1 cellular context compared by ENCODE assay signal in the genomic region with DNA sequence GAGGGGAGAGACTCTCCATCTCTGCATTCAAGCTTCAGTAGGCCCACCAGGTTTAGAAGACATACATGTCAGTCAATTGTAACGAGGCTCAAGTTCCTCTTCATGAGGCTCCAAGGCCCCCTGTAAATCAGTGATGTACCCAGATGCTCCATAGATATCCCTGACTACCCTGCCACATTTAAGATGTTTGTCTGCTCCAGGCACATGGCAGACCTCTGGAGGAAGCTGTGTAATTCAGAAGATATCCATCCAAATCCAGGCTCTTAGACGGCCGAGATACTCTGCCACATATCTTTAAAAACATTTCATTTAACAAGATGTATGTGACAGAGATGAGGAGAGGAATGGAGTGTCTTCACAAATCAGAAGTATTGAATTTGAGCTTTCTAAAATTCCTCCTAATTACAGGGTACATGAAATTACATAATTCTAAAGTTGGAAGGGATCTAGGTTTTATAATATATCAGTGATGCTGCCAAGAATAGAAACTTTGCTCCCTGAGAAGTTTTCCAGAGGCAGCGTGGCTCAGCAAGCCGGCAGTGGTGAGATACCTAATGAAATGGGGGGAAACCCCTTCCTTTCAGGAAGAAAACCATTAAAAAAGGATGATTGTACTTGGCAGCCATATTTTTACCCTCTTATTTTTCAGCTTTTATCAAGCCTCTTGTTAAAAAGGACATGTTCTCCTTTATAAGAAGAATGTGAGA.
TF ChIP-seq lines count a peak whose summit lies in the region.

No MANE protein-coding gene starts in this region.

TF ChIP-seq in SK-N-SH treated with all-trans-retinoic acid at 6 μM for 48 hours, 23 proteins besides CTCF, POLR2A, EP300 and RAD21 (continued from another document):
- TF ChIP-seq, protein P1, sequence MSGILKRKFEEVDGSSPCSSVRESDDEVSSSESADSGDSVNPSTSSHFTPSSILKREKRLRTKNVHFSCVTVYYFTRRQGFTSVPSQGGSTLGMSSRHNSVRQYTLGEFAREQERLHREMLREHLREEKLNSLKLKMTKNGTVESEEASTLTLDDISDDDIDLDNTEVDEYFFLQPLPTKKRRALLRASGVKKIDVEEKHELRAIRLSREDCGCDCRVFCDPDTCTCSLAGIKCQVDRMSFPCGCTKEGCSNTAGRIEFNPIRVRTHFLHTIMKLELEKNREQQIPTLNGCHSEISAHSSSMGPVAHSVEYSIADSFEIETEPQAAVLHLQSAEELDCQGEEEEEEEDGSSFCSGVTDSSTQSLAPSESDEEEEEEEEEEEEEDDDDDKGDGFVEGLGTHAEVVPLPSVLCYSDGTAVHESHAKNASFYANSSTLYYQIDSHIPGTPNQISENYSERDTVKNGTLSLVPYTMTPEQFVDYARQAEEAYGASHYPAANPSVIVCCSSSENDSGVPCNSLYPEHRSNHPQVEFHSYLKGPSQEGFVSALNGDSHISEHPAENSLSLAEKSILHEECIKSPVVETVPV (CRISPR knock-in tag; IDR thresholded peaks at IDR 0.05) = no peak
